1 cellular context compared by ENCODE assay signal in the genomic region with DNA sequence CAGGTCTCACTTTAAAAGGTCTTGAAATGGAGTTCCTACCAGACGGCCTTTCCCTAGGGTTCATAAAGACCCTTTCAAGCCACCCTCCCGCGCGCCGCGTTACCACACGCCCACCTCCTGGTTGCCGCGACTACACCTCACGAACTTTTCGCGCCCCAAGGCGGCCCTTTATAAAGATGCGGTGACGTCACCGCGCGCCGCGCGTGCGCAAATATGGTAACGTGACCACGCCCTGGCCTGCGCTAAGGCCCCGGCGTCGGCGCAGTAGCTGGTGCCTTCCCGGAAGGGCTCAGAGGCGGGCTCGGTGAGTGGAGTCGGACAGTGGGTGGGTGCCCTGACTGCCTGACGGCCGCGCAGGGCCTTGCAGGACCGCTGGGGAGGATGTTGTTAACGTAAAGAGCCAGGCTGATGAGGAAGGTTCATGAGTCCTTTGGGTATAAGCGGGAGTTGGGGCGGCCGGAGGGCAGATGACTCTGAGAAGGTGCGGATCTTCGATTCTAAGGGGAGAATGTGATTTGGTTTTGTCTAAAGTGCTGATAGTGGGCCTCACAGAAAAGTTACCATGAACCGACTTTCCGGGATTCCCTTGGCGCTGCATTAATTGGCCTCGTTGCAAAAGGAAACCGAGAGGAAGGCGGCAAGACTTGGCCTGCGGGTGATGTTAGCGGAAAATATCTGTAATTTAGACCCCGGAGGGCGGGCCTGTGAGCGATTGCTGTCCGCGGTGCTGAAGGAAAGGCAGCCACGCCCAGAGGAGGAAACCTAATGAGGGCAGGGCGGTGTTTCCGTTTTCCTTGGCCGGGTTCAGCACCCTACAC.
TF ChIP-seq lines count a peak whose summit lies in the region.

No MANE protein-coding gene starts in this region.

TF ChIP-seq in WTC11, 78 proteins besides CTCF, POLR2A, EP300 and RAD21 (continued from another document):
- 0 out of 2 replicates have a peak, but pooled peaks have one; percentile 60 for TF ChIP-seq ELF4 (CRISPR knock-in tag; IDR thresholded peaks at IDR 0.05; ENCODE audit: low read depth)
- TF ChIP-seq, protein P1, sequence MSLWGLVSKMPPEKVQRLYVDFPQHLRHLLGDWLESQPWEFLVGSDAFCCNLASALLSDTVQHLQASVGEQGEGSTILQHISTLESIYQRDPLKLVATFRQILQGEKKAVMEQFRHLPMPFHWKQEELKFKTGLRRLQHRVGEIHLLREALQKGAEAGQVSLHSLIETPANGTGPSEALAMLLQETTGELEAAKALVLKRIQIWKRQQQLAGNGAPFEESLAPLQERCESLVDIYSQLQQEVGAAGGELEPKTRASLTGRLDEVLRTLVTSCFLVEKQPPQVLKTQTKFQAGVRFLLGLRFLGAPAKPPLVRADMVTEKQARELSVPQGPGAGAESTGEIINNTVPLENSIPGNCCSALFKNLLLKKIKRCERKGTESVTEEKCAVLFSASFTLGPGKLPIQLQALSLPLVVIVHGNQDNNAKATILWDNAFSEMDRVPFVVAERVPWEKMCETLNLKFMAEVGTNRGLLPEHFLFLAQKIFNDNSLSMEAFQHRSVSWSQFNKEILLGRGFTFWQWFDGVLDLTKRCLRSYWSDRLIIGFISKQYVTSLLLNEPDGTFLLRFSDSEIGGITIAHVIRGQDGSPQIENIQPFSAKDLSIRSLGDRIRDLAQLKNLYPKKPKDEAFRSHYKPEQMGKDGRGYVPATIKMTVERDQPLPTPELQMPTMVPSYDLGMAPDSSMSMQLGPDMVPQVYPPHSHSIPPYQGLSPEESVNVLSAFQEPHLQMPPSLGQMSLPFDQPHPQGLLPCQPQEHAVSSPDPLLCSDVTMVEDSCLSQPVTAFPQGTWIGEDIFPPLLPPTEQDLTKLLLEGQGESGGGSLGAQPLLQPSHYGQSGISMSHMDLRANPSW (CRISPR knock-in tag; conservative IDR thresholded peaks at IDR 0.05; ENCODE audit: low read depth), result 0 out of 2 replicates have a peak, but pooled peaks have one; percentile 31
- TF ChIP-seq NR2C2 (CRISPR knock-in tag; IDR thresholded peaks at IDR 0.05), result no peak
- TF ChIP-seq, protein P2, sequence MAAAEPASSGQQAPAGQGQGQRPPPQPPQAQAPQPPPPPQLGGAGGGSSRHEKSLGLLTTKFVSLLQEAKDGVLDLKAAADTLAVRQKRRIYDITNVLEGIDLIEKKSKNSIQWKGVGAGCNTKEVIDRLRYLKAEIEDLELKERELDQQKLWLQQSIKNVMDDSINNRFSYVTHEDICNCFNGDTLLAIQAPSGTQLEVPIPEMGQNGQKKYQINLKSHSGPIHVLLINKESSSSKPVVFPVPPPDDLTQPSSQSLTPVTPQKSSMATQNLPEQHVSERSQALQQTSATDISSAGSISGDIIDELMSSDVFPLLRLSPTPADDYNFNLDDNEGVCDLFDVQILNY (CRISPR knock-in tag; IDR thresholded peaks at IDR 0.05), result peak; percentile 97
- TF ChIP-seq CREB1 (CRISPR knock-in tag; IDR thresholded peaks at IDR 0.05), result no peak
